ENCODE assay signal across 2 cellular contexts in the genomic region with DNA sequence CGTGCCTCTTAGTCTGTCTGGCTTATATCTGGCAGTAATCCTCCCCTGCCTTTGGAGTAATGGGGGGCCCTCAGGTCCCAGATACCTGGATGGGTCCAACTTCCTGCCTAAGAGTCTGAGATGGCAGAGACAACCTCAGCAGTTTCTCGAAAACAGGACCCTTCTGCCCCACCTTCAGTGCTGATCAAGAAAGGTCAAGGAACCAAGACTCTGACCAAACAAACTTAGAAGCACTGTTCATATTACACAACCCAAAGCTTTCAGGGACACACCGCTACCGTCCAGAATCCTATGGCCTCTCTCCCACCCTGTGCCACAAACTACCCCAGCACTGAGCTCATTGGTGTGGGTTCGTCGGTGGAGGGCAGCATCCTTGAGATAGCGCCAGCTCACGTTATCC.
TF ChIP-seq lines count a peak whose summit lies in the region.

No MANE protein-coding gene starts in this region.

TF ChIP-seq in HEK293, 187 proteins besides CTCF, POLR2A, EP300 and RAD21 (continued from another document):
- 0 out of 2 replicates have a peak, but pooled peaks have one; percentile 12 for TF ChIP-seq ZNF600 (tag by site-specific recombination; IDR thresholded peaks at IDR 0.05)

TF ChIP-seq in K562, 482 proteins besides CTCF, POLR2A, EP300 and RAD21:
- TF ChIP-seq TSHZ1 (CRISPR knock-in tag; IDR thresholded peaks at IDR 0.05), result no peak
- TF ChIP-seq ZNF253 (CRISPR knock-in tag; conservative IDR thresholded peaks at IDR 0.05), result no peak
- TF ChIP-seq, protein P1, sequence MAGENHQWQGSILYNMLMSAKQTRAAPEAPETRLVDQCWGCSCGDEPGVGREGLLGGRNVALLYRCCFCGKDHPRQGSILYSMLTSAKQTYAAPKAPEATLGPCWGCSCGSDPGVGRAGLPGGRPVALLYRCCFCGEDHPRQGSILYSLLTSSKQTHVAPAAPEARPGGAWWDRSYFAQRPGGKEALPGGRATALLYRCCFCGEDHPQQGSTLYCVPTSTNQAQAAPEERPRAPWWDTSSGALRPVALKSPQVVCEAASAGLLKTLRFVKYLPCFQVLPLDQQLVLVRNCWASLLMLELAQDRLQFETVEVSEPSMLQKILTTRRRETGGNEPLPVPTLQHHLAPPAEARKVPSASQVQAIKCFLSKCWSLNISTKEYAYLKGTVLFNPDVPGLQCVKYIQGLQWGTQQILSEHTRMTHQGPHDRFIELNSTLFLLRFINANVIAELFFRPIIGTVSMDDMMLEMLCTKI (IDR thresholded peaks at IDR 0.05; ENCODE audit: partially characterized antibody), result no peak
- TF ChIP-seq, protein P2, sequence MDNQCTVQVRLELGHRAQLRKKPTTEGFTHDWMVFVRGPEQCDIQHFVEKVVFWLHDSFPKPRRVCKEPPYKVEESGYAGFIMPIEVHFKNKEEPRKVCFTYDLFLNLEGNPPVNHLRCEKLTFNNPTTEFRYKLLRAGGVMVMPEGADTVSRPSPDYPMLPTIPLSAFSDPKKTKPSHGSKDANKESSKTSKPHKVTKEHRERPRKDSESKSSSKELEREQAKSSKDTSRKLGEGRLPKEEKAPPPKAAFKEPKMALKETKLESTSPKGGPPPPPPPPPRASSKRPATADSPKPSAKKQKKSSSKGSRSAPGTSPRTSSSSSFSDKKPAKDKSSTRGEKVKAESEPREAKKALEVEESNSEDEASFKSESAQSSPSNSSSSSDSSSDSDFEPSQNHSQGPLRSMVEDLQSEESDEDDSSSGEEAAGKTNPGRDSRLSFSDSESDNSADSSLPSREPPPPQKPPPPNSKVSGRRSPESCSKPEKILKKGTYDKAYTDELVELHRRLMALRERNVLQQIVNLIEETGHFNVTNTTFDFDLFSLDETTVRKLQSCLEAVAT (IDR thresholded peaks at IDR 0.05), result no peak
- TF ChIP-seq, protein P3, sequence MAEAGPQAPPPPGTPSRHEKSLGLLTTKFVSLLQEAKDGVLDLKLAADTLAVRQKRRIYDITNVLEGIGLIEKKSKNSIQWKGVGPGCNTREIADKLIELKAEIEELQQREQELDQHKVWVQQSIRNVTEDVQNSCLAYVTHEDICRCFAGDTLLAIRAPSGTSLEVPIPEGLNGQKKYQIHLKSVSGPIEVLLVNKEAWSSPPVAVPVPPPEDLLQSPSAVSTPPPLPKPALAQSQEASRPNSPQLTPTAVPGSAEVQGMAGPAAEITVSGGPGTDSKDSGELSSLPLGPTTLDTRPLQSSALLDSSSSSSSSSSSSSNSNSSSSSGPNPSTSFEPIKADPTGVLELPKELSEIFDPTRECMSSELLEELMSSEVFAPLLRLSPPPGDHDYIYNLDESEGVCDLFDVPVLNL (CRISPR knock-in tag; IDR thresholded peaks at IDR 0.05; ENCODE audit: low read depth), result no peak
- TF ChIP-seq, protein P4, sequence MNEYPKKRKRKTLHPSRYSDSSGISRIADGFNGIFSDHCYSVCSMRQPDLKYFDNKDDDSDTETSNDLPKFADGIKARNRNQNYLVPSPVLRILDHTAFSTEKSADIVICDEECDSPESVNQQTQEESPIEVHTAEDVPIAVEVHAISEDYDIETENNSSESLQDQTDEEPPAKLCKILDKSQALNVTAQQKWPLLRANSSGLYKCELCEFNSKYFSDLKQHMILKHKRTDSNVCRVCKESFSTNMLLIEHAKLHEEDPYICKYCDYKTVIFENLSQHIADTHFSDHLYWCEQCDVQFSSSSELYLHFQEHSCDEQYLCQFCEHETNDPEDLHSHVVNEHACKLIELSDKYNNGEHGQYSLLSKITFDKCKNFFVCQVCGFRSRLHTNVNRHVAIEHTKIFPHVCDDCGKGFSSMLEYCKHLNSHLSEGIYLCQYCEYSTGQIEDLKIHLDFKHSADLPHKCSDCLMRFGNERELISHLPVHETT (CRISPR knock-in tag; conservative IDR thresholded peaks at IDR 0.05 in 1 of 2, IDR thresholded peaks at IDR 0.05 in 1 of 2), result no peak
- TF ChIP-seq ETV1 (tag; conservative IDR thresholded peaks at IDR 0.05; ENCODE audit: low read depth), result no peak
- no peak for TF ChIP-seq PYGO2 (tag; IDR thresholded peaks at IDR 0.05)
- TF ChIP-seq PCBP1 (IDR thresholded peaks at IDR 0.05; ENCODE audit: low read depth, low read length, poor library complexity, severe bottlenecking), result no peak
- TF ChIP-seq TCF3 (CRISPR knock-in tag; IDR thresholded peaks at IDR 0.05), result no peak
- TF ChIP-seq PHF21A (IDR thresholded peaks at IDR 0.05; ENCODE audit: borderline replicate concordance, low read depth), result no peak
- no peak for TF ChIP-seq CEBPZ (IDR thresholded peaks at IDR 0.05; ENCODE audit: borderline replicate concordance, low read depth, low read length)
- TF ChIP-seq DIDO1 (tag; IDR thresholded peaks at IDR 0.05; ENCODE audit: low read depth), result no peak
- TF ChIP-seq SMAD4 (CRISPR knock-in tag; conservative IDR thresholded peaks at IDR 0.05), result no peak
- no peak for TF ChIP-seq TAF9B (IDR thresholded peaks at IDR 0.05; ENCODE audit: partially characterized antibody)
- TF ChIP-seq JUND (IDR thresholded peaks at IDR 0.05; ENCODE audit: borderline replicate concordance, low read depth, low read length), result no peak
- no peak for TF ChIP-seq JUND (tag; IDR thresholded peaks at IDR 0.05; ENCODE audit: borderline replicate concordance, low read depth, low read length)
- TF ChIP-seq ZKSCAN1 (IDR thresholded peaks at IDR 0.05; ENCODE audit: low read depth, low read length), result no peak
